Comparison of ENCODE assay signal across 12 cellular contexts in the genomic region with DNA sequence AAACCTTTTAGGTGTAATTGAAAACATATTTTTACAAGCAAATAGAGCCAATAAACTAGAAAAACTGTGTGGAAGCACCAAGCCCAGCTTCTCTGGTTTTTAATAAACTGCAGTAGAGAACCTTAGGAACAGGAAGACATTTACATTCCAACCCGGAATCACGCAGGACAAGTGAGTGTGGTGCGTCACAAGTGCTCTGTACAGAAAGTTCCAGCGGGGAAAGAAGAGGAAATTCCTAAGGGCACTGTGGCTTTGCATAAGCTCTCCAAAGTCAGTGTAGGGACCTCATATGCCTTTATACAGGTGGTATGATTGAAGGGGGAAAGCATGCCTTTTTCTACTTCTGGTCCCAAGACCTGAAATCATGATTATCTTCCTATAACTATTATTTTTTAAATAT. TPM values are rescaled to one million over a fixed set of nuclear protein-coding genes. Genes with fewer than 3 reads are reported as not detected.
DNase-seq lines count a peak whose midpoint lies in the region; ATAC-seq and TF ChIP-seq lines count a peak whose summit lies in the region.
"Had no signal": no experiment of that assay in that cellular context is flagged by ENCODE, and none has a peak within 500 bp of the region (broad histone marks: within the 10 kb centered on the region; RNA-seq: fewer than 3 reads in every experiment).

No MANE protein-coding gene starts in this region.

- no peak overlapping the region for H3K4me3 Mint-ChIP-seq in immature natural killer cell

- no peak for ATAC-seq in HG03457 (IDR thresholded peaks at IDR 0.05; ENCODE audit: unreplicated experiment)

- DNase-seq in AG10803 (ENCODE audit: low read depth) (peak; percentile 80), ascending aorta (ENCODE audit: low spot score in 2 of 2) (no peak), glomerular endothelial cell (ENCODE audit: extremely low read depth, low read depth, low spot score) (peak; percentile 93), renal cortical epithelial cell (ENCODE audit: low read depth) (peak; percentile 83), immature natural killer cell (no peak), NCI-H446 (lab: John Stamatoyannopoulos, UW) (no peak)
- no peak for DNase-seq in stimulated activated naive CD4-positive, alpha-beta T cell (lab: John Stamatoyannopoulos, UW)
- DNase-seq: activated naive CD4-positive, alpha-beta T cell treated with Interleukin-2 at 50 U/mL for 16 hours; Caco-2; central memory CD4-positive, alpha-beta T cell; stimulated activated naive CD4-positive, alpha-beta T cell treated with Interleukin-2 at 50 U/mL for 16 hours had no signal

- no peaks in the 10 kb centered on the region for H3K9me3 ChIP-seq in ascending aorta
- H3K9me3 ChIP-seq: Caco-2 had no signal

- intact Hi-C loops in ascending aorta (cut with DNase I) = loop anchor here (5.0 kb wide), 1 partner anchor 52 kb away; no protein-coding TSS in a partner anchor

- peaks cover 0 to 2% (median 2%) of the 10 kb centered on the region in 3 donors for H3K27me3 Mint-ChIP-seq in immature natural killer cell (ENCODE audit: low read depth in 3 of 3)

- no peak for TF ChIP-seq CTCF in AG10803 (conservative IDR thresholded peaks at IDR 0.05; ENCODE audit: low read length)
- TF ChIP-seq CTCF in ascending aorta (IDR thresholded peaks at IDR 0.05) = no peak

- H3K36me3 ChIP-seq in ascending aorta = peaks cover 0 to 5% of the 10 kb centered on the region in 2 donors

- no peaks in the 10 kb centered on the region for H3K4me1 Mint-ChIP-seq in immature natural killer cell

- no peaks in the 10 kb centered on the region for H3K36me3 Mint-ChIP-seq in immature natural killer cell

- H3K4me3 ChIP-seq in AG10803 (ENCODE audit: low read length) (no peak overlapping the region), ascending aorta (no peak overlapping the region)

- no peak overlapping the region for H3K27ac Mint-ChIP-seq in immature natural killer cell

- H3K4me1 ChIP-seq in ascending aorta = peaks cover 7 to 35% of the 10 kb centered on the region in 2 donors
- H3K4me1 ChIP-seq: Caco-2 had no signal

- H3K27ac ChIP-seq in ascending aorta = peak overlapping the region; percentile 74 to 79

- H3K9me3 Mint-ChIP-seq in immature natural killer cell = peaks cover 0 to 7% (median 3%) of the 10 kb centered on the region in 6 donors

- no peaks in the 10 kb centered on the region for H3K27me3 ChIP-seq in ascending aorta

RNA-seq across cellular contexts. Expression of gene COL8A1, which starts 21.6 kb away (rescaled TPM):
- total RNA-seq in ascending aorta (459 TPM), glomerular endothelial cell (67.5 and 187 TPM in 2 replicates), renal cortical epithelial cell (123 and 241 TPM in 2 replicates)
- polyA plus RNA-seq in immature natural killer cell = not detected
- total RNA-seq: Caco-2 had no signal

Comparison
In these comparisons a context has a peak if more than half of its experiments do, and no peak if none do; other contexts are left out.
1. DNase-seq: peak in AG10803 (single experiment), glomerular endothelial cell (single experiment) and renal cortical epithelial cell (single experiment); none in ascending aorta (0 of 2), stimulated activated naive CD4-positive, alpha-beta T cell (0 of 6), immature natural killer cell (0 of 3) and NCI-H446 (0 of 2).